21 cellular contexts compared by ENCODE assay signal in the genomic region with DNA sequence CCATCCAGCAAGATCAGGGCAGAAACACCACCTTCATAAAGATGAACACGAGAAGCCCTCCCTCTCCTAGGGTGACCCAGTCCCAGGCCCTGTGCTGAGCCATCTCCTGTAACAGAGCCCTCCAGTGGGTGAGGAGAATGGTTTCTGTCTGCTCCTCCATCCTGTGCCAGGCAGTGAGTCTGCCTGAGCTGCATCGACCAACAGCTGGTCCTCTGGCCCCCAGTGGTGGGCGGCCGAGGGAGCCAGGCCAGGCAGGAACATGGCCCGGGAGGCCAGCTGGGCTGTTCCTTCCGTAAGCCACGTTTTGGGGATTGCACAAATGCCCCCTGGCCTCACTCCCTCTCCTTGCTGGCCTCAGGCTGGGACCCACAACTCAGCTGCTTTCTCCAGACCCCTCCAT.
"Had no signal": no experiment of that assay in that cellular context is flagged by ENCODE, and none has a peak within 500 bp of the region (broad histone marks: within the 10 kb centered on the region; RNA-seq: fewer than 3 reads in every experiment).

No MANE protein-coding gene starts in this region.

- H3K27ac ChIP-seq: cardiac muscle cell, ovary, WERI-Rb-1 had no signal

- H3K4me3 ChIP-seq: cardiac muscle cell, lung, ovary, smooth muscle cell, transverse colon had no signal

- H3K36me3 ChIP-seq: cardiac muscle cell, ovary, transverse colon, WERI-Rb-1 had no signal

- H3K4me3 Mint-ChIP-seq: activated CD8-positive, alpha-beta T cell treated with anti-CD3 and anti-CD28 coated beads for 36 hours; activated T-cell treated with anti-CD3 and anti-CD28 coated beads, Interleukin-2, amount 50 U/mL, for 4 hours; mesothelial cell of epicardium had no signal

- H3K9me3 Mint-ChIP-seq: activated CD8-positive, alpha-beta T cell treated with anti-CD3 and anti-CD28 coated beads for 36 hours; activated T-cell treated with anti-CD3 and anti-CD28 coated beads, Interleukin-2, amount 50 U/mL, for 4 hours; mesothelial cell of epicardium had no signal

- H3K9me3 ChIP-seq: ovary, transverse colon had no signal

- DNase-seq: activated CD4-positive, alpha-beta T cell treated with anti-CD3 and anti-CD28 coated beads for 4 hours; activated CD8-positive, alpha-beta T cell treated with anti-CD3 and anti-CD28 coated beads for 36 hours; activated effector memory CD4-positive, alpha-beta T cell treated with Interleukin-2 at 50 U/mL for 16 hours; activated naive CD4-positive, alpha-beta T cell treated with anti-CD3 and anti-CD28 coated beads, Interleukin-2, amount 50 U/mL, for 16 hours; activated T-cell treated with anti-CD3 and anti-CD28 coated beads, Interleukin-2, amount 50 U/mL, for 4 hours; glutamatergic neuron; ovary; stimulated activated CD4-positive, alpha-beta T cell treated with anti-CD3 and anti-CD28 coated beads, Interleukin-4, amount 100 ng/mL, for 4 hours; stimulated activated CD8-positive, alpha-beta memory T cell treated with anti-CD3 and anti-CD28 coated beads, Interleukin-4, amount 100 ng/mL, for 48 hours; stimulated activated naive CD8-positive, alpha-beta T cell treated with anti-CD3 and anti-CD28 coated beads, Interleukin-15, Interleukin-2, amounts not matched to agents 100 U/mL and 50 U/mL, for 24 hours; T-helper 1 cell; transverse colon; WERI-Rb-1 had no signal

- H3K27ac Mint-ChIP-seq: activated CD8-positive, alpha-beta T cell treated with anti-CD3 and anti-CD28 coated beads for 36 hours had no signal

- H3K27me3 ChIP-seq: cardiac muscle cell, ovary, transverse colon had no signal

- FAIRE-seq: colon, endometrium had no signal

- ATAC-seq: activated CD8-positive, alpha-beta T cell treated with anti-CD3 and anti-CD28 coated beads for 36 hours; activated T-cell treated with anti-CD3 and anti-CD28 coated beads, Interleukin-2, amount 50 U/mL, for 4 hours; esophagus mucosa; SK-N-SH treated with all-trans-retinoic acid at 6 μM for 48 hours; stimulated activated naive CD8-positive, alpha-beta T cell treated with anti-CD3 and anti-CD28 coated beads, Interleukin-15, Interleukin-2, amounts not matched to agents 100 U/mL and 50 U/mL, for 24 hours had no signal
